Comparison of ENCODE assay signal across 8 cellular contexts in genomic region chr14:100221419-100222218, GRCh38. TPM values are rescaled to one million over a fixed set of nuclear protein-coding genes. Genes with fewer than 3 reads are reported as not detected.
DNase-seq lines count a peak whose midpoint lies in the region; ATAC-seq, FAIRE-seq and TF ChIP-seq lines count a peak whose summit lies in the region.

No MANE protein-coding gene starts in this region.

- H3K27ac ChIP-seq in iPS DF 6.9 (ENCODE audit: low read length) (peak overlapping the region; percentile 4), smooth muscle cell (ENCODE audit: low read depth) (peak overlapping the region; percentile 43)

- WGBS in iPS DF 6.9 (ENCODE audit: insufficient coverage, insufficient read length), result no CpG with 5 or more reads among the region's 16 CpGs
- WGBS in smooth muscle cell (ENCODE audit: low lambda C conversion rate), result 3% methylated on average over 16 of the region's 16 CpGs

- no peaks in the 10 kb centered on the region for H3K36me3 ChIP-seq in iPS DF 6.9 (ENCODE audit: control insufficient read depth, insufficient read depth, low read length)
- H3K36me3 ChIP-seq in smooth muscle cell (ENCODE audit: low read depth), result no peaks in the 10 kb centered on the region

- H3K4me3 ChIP-seq in iPS DF 6.9 (ENCODE audit: low read length) (peak overlapping the region; percentile 0; the same call in 1 of the 2 replicates), smooth muscle cell (peak overlapping the region; percentile 63)

- H3K36me3 Mint-ChIP-seq in activated naive CD8-positive, alpha-beta T cell treated with anti-CD3 and anti-CD28 coated beads, Interleukin-2, amount 10 ng/mL, durations not matched to agents 7 days and 5 days, result no peaks in the 10 kb centered on the region

- no peak for TF ChIP-seq CTCF in smooth muscle cell (IDR thresholded peaks at IDR 0.05; ENCODE audit: borderline replicate concordance, insufficient read depth, poor library complexity, severe bottlenecking)

- ATAC-seq in GM21367 (IDR thresholded peaks at IDR 0.05; ENCODE audit: unreplicated experiment), result peak; percentile 93
- peak; percentile 91 for ATAC-seq in activated naive CD8-positive, alpha-beta T cell treated with anti-CD3 and anti-CD28 coated beads, Interleukin-2, amount 10 ng/mL, durations not matched to agents 7 days and 5 days (ENCODE audit: low read depth)

- H3K27me3 Mint-ChIP-seq in activated naive CD8-positive, alpha-beta T cell treated with anti-CD3 and anti-CD28 coated beads, Interleukin-2, amount 10 ng/mL, durations not matched to agents 7 days and 5 days, result no peaks in the 10 kb centered on the region

- peaks cover 16% of the 10 kb centered on the region for H3F3A ChIP-seq in smooth muscle cell (ENCODE audit: low read depth)

- H4K20me1 ChIP-seq in smooth muscle cell (ENCODE audit: low read depth), result peaks cover 8% of the 10 kb centered on the region

- H3K27ac Mint-ChIP-seq in activated naive CD8-positive, alpha-beta T cell treated with anti-CD3 and anti-CD28 coated beads, Interleukin-2, amount 10 ng/mL, durations not matched to agents 7 days and 5 days, result no peak overlapping the region

- H3K9me3 ChIP-seq in iPS DF 6.9 (ENCODE audit: control insufficient read depth, insufficient read depth, low read length), result no peaks in the 10 kb centered on the region
- no peaks in the 10 kb centered on the region for H3K9me3 ChIP-seq in smooth muscle cell (replicated peaks; ENCODE audit: low read depth)

- H3K4me3 Mint-ChIP-seq in activated naive CD8-positive, alpha-beta T cell treated with anti-CD3 and anti-CD28 coated beads, Interleukin-2, amount 10 ng/mL, durations not matched to agents 7 days and 5 days, result no peak overlapping the region

- H3K27me3 ChIP-seq in iPS DF 6.9 (ENCODE audit: control insufficient read depth, insufficient read depth, low read length) (no peaks in the 10 kb centered on the region), smooth muscle cell (ENCODE audit: low read depth) (no peaks in the 10 kb centered on the region)

- peaks cover 38% of the 10 kb centered on the region for H3K79me2 ChIP-seq in smooth muscle cell (ENCODE audit: low read depth)

- POLR2A ChIA-PET in activated naive CD8-positive, alpha-beta T cell treated with anti-CD3 and anti-CD28 coated beads, Interleukin-2, amount 10 ng/mL, durations not matched to agents 7 days and 5 days (lab: Charles Lee), result interaction anchor here (0.7 to 6.3 kb wide), 18 partner anchors 8 to 197 kb away, joined by 3 to 158 read pairs (median 6); partner anchors contain the start of genes EVL and YY1

- DNase-seq in DMS53 treated with DMSO at 0.1 percent for 48 hours (lab: John Stamatoyannopoulos, UW; ENCODE audit: unreplicated experiment) (peak; percentile 11), HPDE6-E6E7 (ENCODE audit: extremely low spot score) (peak; percentile 52), SIG-M5 (lab: John Stamatoyannopoulos, UW) (peak; percentile 43), iPS DF 6.9 (ENCODE audit: low read depth, low spot score) (no peak), smooth muscle cell (lab: John Stamatoyannopoulos, UW; ENCODE audit: unreplicated experiment) (no peak), urothelium cell line (ENCODE audit: low spot score) (no peak)
- DNase-seq in activated naive CD8-positive, alpha-beta T cell treated with anti-CD3 and anti-CD28 coated beads, Interleukin-2, amount 10 ng/mL, durations not matched to agents 7 days and 5 days, result peak; percentile 67

- no peaks in the 10 kb centered on the region for H3K9me3 Mint-ChIP-seq in activated naive CD8-positive, alpha-beta T cell treated with anti-CD3 and anti-CD28 coated beads, Interleukin-2, amount 10 ng/mL, durations not matched to agents 7 days and 5 days

- peak overlapping the region; percentile 51 for H3K9ac ChIP-seq in smooth muscle cell (ENCODE audit: low read depth)

- H3K4me1 Mint-ChIP-seq in activated naive CD8-positive, alpha-beta T cell treated with anti-CD3 and anti-CD28 coated beads, Interleukin-2, amount 10 ng/mL, durations not matched to agents 7 days and 5 days, result peaks cover 33% of the 10 kb centered on the region

- H3K4me2 ChIP-seq in smooth muscle cell, result peak overlapping the region; percentile 91

- no peak for FAIRE-seq in urothelium cell line (lab: Jason Lieb, UNC)

- H3K4me1 ChIP-seq in iPS DF 6.9 (ENCODE audit: control insufficient read depth, insufficient read depth, low read length), result peaks cover 8% of the 10 kb centered on the region
- H3K4me1 ChIP-seq in smooth muscle cell (ENCODE audit: low read depth), result peaks cover 39% of the 10 kb centered on the region

- peak overlapping the region; percentile 82 for H2AFZ ChIP-seq in smooth muscle cell (ENCODE audit: low read depth)

RNA-seq across cellular contexts. Expression of gene YY1, which starts 17.3 kb away (rescaled TPM):
- total RNA-seq in activated naive CD8-positive, alpha-beta T cell treated with anti-CD3 and anti-CD28 coated beads, Interleukin-2, amount 10 ng/mL, durations not matched to agents 7 days and 5 days, result 10 to 100 TPM; 86.4 to 89.6 TPM
- 48.7 and 53.3 TPM in 2 replicates for total RNA-seq in smooth muscle cell
- 28.2 and 35.2 TPM in 2 replicates for polyA plus RNA-seq in smooth muscle cell

Comparison
In these comparisons a context has a peak if more than half of its experiments do, and no peak if none do; other contexts are left out.
1. DNase-seq: peak in DMS53 treated with DMSO at 0.1 percent for 48 hours (single experiment), HPDE6-E6E7 (single experiment), SIG-M5 (single experiment) and activated naive CD8-positive, alpha-beta T cell treated with anti-CD3 and anti-CD28 coated beads, Interleukin-2, amount 10 ng/mL, durations not matched to agents 7 days and 5 days (single experiment); none in iPS DF 6.9 (single experiment), smooth muscle cell (single experiment) and urothelium cell line (single experiment).